ENCODE assay signal across 9 cellular contexts in genomic region chr20:57757767-57758166, GRCh38.
"Had no signal": no experiment of that assay in that cellular context is flagged by ENCODE, and none has a peak within 500 bp of the region (broad histone marks: within the 10 kb centered on the region; RNA-seq: fewer than 3 reads in every experiment).

No MANE protein-coding gene starts in this region.

- DNase-seq: H9, HCEC 1CT, IMR-90, KG1 had no signal

- H3K4me3 Mint-ChIP-seq: GM23338, H9 had no signal

- H3K27ac ChIP-seq: HL-60 had no signal

- H3K27ac Mint-ChIP-seq: GM23338 had no signal

- FAIRE-seq: H1, H54, K562 had no signal

- H3K4me3 ChIP-seq: GM23338, K562 had no signal
